In the genomic region with DNA sequence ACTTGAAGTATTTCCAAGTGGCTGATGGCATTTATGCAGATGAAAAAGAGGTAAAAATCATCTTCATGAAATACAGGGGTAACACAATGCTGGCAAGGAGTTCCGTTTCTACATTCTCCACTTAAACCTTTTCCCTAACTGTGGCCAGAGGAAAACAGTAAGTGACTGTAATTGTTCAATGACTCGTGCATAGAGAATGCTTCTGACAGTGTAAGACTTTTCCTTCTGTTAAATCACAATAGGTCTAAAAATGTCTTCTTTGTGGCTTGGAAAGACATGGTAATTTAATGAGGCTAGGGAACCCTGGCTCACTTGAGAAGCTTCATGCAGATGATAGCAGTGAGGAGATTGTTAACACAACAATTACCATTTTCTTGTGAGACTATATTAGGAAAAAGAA, we compare ENCODE assay signal across 16 cellular contexts. TPM values are rescaled to one million over a fixed set of nuclear protein-coding genes. Genes with fewer than 3 reads are reported as not detected.
DNase-seq lines count a peak whose midpoint lies in the region; ATAC-seq and TF ChIP-seq lines count a peak whose summit lies in the region.
"Had no signal": no experiment of that assay in that cellular context is flagged by ENCODE, and none has a peak within 500 bp of the region (broad histone marks: within the 10 kb centered on the region; RNA-seq: fewer than 3 reads in every experiment).

No MANE protein-coding gene starts in this region.

- H3K27me3 Mint-ChIP-seq in osteocyte (ENCODE audit: unreplicated experiment) (no peaks in the 10 kb centered on the region), nephron progenitor cell (ENCODE audit: low read depth, poor library complexity) (no peaks in the 10 kb centered on the region)

- TF ChIP-seq CTCF in osteoblast (IDR thresholded peaks at IDR 0.05; ENCODE audit: extremely low read depth, low read depth, low read length) (no peak), psoas muscle (IDR thresholded peaks at IDR 0.05) (no peak), osteocyte (IDR thresholded peaks at IDR 0.05) (no peak), nephron progenitor cell (IDR thresholded peaks at IDR 0.05) (no peak)

- no peaks in the 10 kb centered on the region for H3K27me3 ChIP-seq in SJSA1 (replicated peaks)
- H3K27me3 ChIP-seq in osteoblast (ENCODE audit: insufficient read depth, low read length), result no peaks in the 10 kb centered on the region
- no peaks in the 10 kb centered on the region for H3K27me3 ChIP-seq in psoas muscle (ENCODE audit: insufficient read depth in 3 of 3, low read length in 2 of 3)
- H3K27me3 ChIP-seq: gastroesophageal sphincter had no signal

- H3K4me1 Mint-ChIP-seq in osteocyte (ENCODE audit: unreplicated experiment), result peaks cover 11% of the 10 kb centered on the region
- H3K4me1 Mint-ChIP-seq in nephron progenitor cell, result peaks cover 31% of the 10 kb centered on the region
- H3K4me1 Mint-ChIP-seq: CD8-positive, alpha-beta memory T cell had no signal

- H4K20me1 ChIP-seq in osteoblast (ENCODE audit: insufficient read depth, low read length), result no peaks in the 10 kb centered on the region

- H3K9me3 Mint-ChIP-seq in osteocyte (ENCODE audit: unreplicated experiment), result no peaks in the 10 kb centered on the region
- no peaks in the 10 kb centered on the region for H3K9me3 Mint-ChIP-seq in nephron progenitor cell
- H3K9me3 Mint-ChIP-seq: activated T-helper 1 cell treated with anti-CD3 and anti-CD28 coated beads, Interleukin-12 subunit alpha, Interleukin-12 subunit beta, Interleukin-2, Interleukin-4 antibody, amounts not matched to agents 30 ng/mL and 10 ng/mL and 1 ng/mL, durations not matched to agents 14 hours and 24 hours and 36 hours; CD8-positive, alpha-beta memory T cell; mesothelial cell of epicardium had no signal

- H3K27ac Mint-ChIP-seq in osteocyte (ENCODE audit: unreplicated experiment), result no peak overlapping the region
- H3K27ac Mint-ChIP-seq in nephron progenitor cell, result no peak overlapping the region
- H3K27ac Mint-ChIP-seq: activated T-helper 1 cell treated with anti-CD3 and anti-CD28 coated beads, Interleukin-12 subunit alpha, Interleukin-12 subunit beta, Interleukin-2, Interleukin-4 antibody, amounts not matched to agents 30 ng/mL and 10 ng/mL and 1 ng/mL, durations not matched to agents 14 hours and 24 hours and 36 hours; CD8-positive, alpha-beta memory T cell; mesothelial cell of epicardium had no signal

- H3K4me3 Mint-ChIP-seq in osteocyte (ENCODE audit: unreplicated experiment) (no peak overlapping the region), nephron progenitor cell (no peak overlapping the region)
- H3K4me3 Mint-ChIP-seq: activated T-helper 1 cell treated with anti-CD3 and anti-CD28 coated beads, Interleukin-12 subunit alpha, Interleukin-12 subunit beta, Interleukin-2, Interleukin-4 antibody, amounts not matched to agents 30 ng/mL and 10 ng/mL and 1 ng/mL, durations not matched to agents 14 hours and 24 hours and 36 hours; CD8-positive, alpha-beta memory T cell; mesothelial cell of epicardium had no signal

- H3K4me1 ChIP-seq in SJSA1 (replicated peaks) (peaks cover 33% of the 10 kb centered on the region), osteoblast (ENCODE audit: insufficient read depth, low read length) (peaks cover 15% of the 10 kb centered on the region), psoas muscle (no peaks in the 10 kb centered on the region)
- H3K4me1 ChIP-seq: gastroesophageal sphincter had no signal

- H3K9me3 ChIP-seq in SJSA1 (replicated peaks), result no peaks in the 10 kb centered on the region
- no peaks in the 10 kb centered on the region for H3K9me3 ChIP-seq in osteoblast (ENCODE audit: low read depth, low read length)
- no peaks in the 10 kb centered on the region for H3K9me3 ChIP-seq in psoas muscle
- H3K9me3 ChIP-seq: gastroesophageal sphincter had no signal

- H3K36me3 Mint-ChIP-seq in osteocyte (ENCODE audit: unreplicated experiment) (no peaks in the 10 kb centered on the region), nephron progenitor cell (ENCODE audit: low read depth) (no peaks in the 10 kb centered on the region)
- H3K36me3 Mint-ChIP-seq: mesothelial cell of epicardium had no signal

- no peaks in the 10 kb centered on the region for H3K79me2 ChIP-seq in osteoblast (ENCODE audit: insufficient read depth, low read length)

- H3K4me3 ChIP-seq in SJSA1 (no peak overlapping the region), osteoblast (ENCODE audit: insufficient read depth, low read length) (no peak overlapping the region), psoas muscle (no peak overlapping the region)
- H3K4me3 ChIP-seq: gastroesophageal sphincter, SK-N-MC had no signal

- DNase-seq in GM03348 (ENCODE audit: low spot score) (peak; percentile 64), SJSA1 (ENCODE audit: low read depth in 1 of 2, low spot score in 2 of 2) (peak in 1 of 2 experiments; percentile 75), fibroblast of peridontal ligament (ENCODE audit: extremely low read depth) (peak; percentile 80), osteoblast (ENCODE audit: insufficient read length, low spot score, missing footprints) (no peak), psoas muscle (no peak), osteocyte (ENCODE audit: extremely low spot score, unreplicated experiment) (no peak), HuH-7 (ENCODE audit: low spot score) (no peak), nephron progenitor cell (no peak)
- DNase-seq: caudate nucleus; CD8-positive, alpha-beta memory T cell; NCI-H1105; NCI-H774 had no signal

- peak overlapping the region; percentile 18 for H3K27ac ChIP-seq in SJSA1
- peak overlapping the region; percentile 51 for H3K27ac ChIP-seq in osteoblast (ENCODE audit: low read depth, low read length)
- H3K27ac ChIP-seq in psoas muscle, result no peak overlapping the region
- H3K27ac ChIP-seq: gastroesophageal sphincter, SK-N-MC had no signal

- intact Hi-C loops in psoas muscle (cut with DNase I), result no loop called here

- peak overlapping the region; percentile 55 for H3K4me2 ChIP-seq in osteoblast (ENCODE audit: insufficient read depth, low read length)

- H3K36me3 ChIP-seq in SJSA1 (no peaks in the 10 kb centered on the region), osteoblast (ENCODE audit: insufficient read depth, low read length) (no peaks in the 10 kb centered on the region), psoas muscle (ENCODE audit: insufficient read depth in 1 of 2, low read depth in 1 of 2) (no peaks in the 10 kb centered on the region)
- H3K36me3 ChIP-seq: gastroesophageal sphincter had no signal

- no peak for ATAC-seq in psoas muscle
- ATAC-seq: gastroesophageal sphincter had no signal

- WGBS in psoas muscle, 3 donors, result 21 to 32% (median 29%) methylated on average over 2 of the region's 2 CpGs

- H2AFZ ChIP-seq in osteoblast (ENCODE audit: low read length), result no peak overlapping the region

RNA-seq across cellular contexts. Expression of a gene that starts 50.3 kb away (rescaled TPM):
- 134 and 179 TPM in 2 replicates for total RNA-seq in SJSA1 (2014; rRNA removed; shearing (Covaris generic))
- total RNA-seq in osteoblast (94.1 and 100 TPM in 2 replicates), psoas muscle (10 to 100 TPM; 19.7 to 41.6 (median 25.8) TPM), osteocyte (92.0 and 99.0 TPM in 2 replicates)
- polyA plus RNA-seq in psoas muscle, result 10 to 100 TPM; 23.8 to 43.2 (median 29.0) TPM

Comparison
In these comparisons a context has a peak if more than half of its experiments do, and no peak if none do; other contexts are left out.
1. DNase-seq: peak in GM03348 (single experiment) and fibroblast of peridontal ligament (single experiment); none in osteoblast (single experiment), psoas muscle (0 of 2), osteocyte (single experiment), HuH-7 (single experiment) and nephron progenitor cell (single experiment).